Comparison of ENCODE assay signal across 1 cellular context in the genomic region with DNA sequence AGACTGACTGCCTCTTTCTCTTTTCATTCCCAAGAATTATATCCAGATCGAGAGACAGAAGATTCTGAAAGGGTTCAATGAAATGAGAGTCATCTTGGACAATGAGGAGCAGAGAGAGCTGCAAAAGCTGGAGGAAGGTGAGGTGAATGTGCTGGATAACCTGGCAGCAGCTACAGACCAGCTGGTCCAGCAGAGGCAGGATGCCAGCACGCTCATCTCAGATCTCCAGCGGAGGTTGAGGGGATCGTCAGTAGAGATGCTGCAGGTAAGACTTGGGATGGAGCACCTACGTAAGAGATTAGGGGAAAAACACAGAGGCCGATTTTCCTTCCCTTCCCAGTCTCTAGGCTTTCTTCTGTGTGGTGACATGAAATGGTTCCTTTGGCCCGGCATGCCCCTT.
TF ChIP-seq lines count a peak whose summit lies in the region.

No MANE protein-coding gene starts in this region.

TF ChIP-seq in HepG2, 621 proteins besides CTCF, POLR2A, EP300 and RAD21:
- TF ChIP-seq RFX5 (IDR thresholded peaks at IDR 0.05; ENCODE audit: low read depth, low read length) (no peak), BHLHE40 (IDR thresholded peaks at IDR 0.05; ENCODE audit: low read length) (no peak), CAMTA2 (CRISPR knock-in tag; IDR thresholded peaks at IDR 0.05; ENCODE audit: borderline replicate concordance) (no peak), RFXAP (CRISPR knock-in tag; IDR thresholded peaks at IDR 0.05; ENCODE audit: borderline replicate concordance) (no peak), ZNF432 (CRISPR knock-in tag; IDR thresholded peaks at IDR 0.05; ENCODE audit: borderline replicate concordance) (no peak), ZNF205 (CRISPR knock-in tag; IDR thresholded peaks at IDR 0.05) (no peak), SRSF4 (IDR thresholded peaks at IDR 0.05; ENCODE audit: low read depth, low read length, poor library complexity, severe bottlenecking) (no peak), HCFC1 (IDR thresholded peaks at IDR 0.05; ENCODE audit: low read depth, low read length) (no peak)
